29 cellular contexts compared by ENCODE assay signal in the genomic region with DNA sequence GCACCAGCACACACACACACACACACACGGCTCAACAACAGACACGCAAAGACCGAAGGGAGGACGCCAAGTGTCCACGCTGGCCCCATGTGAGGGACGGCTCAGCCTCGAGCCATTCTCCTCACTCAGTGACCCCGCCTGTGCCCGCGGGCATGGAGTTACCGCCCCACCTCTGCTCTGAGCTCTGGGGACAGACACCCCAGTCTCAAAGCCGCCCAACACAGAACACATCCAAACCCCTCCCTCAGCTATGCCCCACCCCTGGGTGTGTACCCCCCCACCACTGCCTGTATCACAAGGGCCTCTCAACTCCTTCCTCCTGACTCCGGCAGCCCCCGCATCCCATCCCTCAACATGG.
"Had no signal": no experiment of that assay in that cellular context is flagged by ENCODE, and none has a peak within 500 bp of the region (broad histone marks: within the 10 kb centered on the region; RNA-seq: fewer than 3 reads in every experiment).

No MANE protein-coding gene starts in this region.

- H3K27ac Mint-ChIP-seq: activated naive CD4-positive, alpha-beta T cell treated with anti-CD3 and anti-CD28 coated beads for 36 hours; activated naive CD8-positive, alpha-beta T cell treated with anti-CD3 and anti-CD28 coated beads for 36 hours; immature natural killer cell; stimulated activated naive CD8-positive, alpha-beta T cell treated with anti-CD3 and anti-CD28 coated beads, Interleukin-15, Interleukin-2, amounts not matched to agents 100 ng/mL and 50 ng/mL, for 24 hours had no signal

- DNase-seq: activated CD4-positive, alpha-beta T cell treated with anti-CD3 and anti-CD28 coated beads for 48 hours; activated CD4-positive, alpha-beta T cell treated with anti-CD3 and anti-CD28 coated beads, Interleukin-2, amount 50 U/mL, for 48 hours; activated CD8-positive, alpha-beta memory T cell treated with anti-CD3 and anti-CD28 coated beads for 24 hours; activated effector memory CD4-positive, alpha-beta T cell treated with Interleukin-2 at 50 U/mL for 16 hours; activated naive CD4-positive, alpha-beta T cell treated with anti-CD3 and anti-CD28 coated beads for 36 hours; activated naive CD8-positive, alpha-beta T cell treated with anti-CD3 and anti-CD28 coated beads for 36 hours; brain microvascular endothelial cell; dermis blood vessel endothelial cell; effector CD8-positive, alpha-beta T cell; immature natural killer cell; kidney; left colon; midbrain; naive thymus-derived CD4-positive, alpha-beta T cell; stimulated activated CD4-positive, alpha-beta T cell treated with anti-CD3 and anti-CD28 coated beads, Interleukin-12 subunit alpha, Interleukin-12 subunit beta, amount 100 ng/mL, for 4 hours; stimulated activated CD4-positive, alpha-beta T cell treated with anti-CD3 and anti-CD28 coated beads, Interleukin-4, amount 100 ng/mL, for 24 hours; substantia nigra; T-helper 1 cell; thyroid gland had no signal

- ATAC-seq: activated CD4-positive, CD25-positive, alpha-beta regulatory T cell treated with anti-CD3 and anti-CD28 coated beads, Interleukin-2, amount 50 U/mL, for 24 hours; gastroesophageal sphincter; left colon; naive thymus-derived CD4-positive, alpha-beta T cell; sciatic nerve; stimulated activated effector memory CD8-positive, alpha-beta T cell treated with anti-CD3 and anti-CD28 coated beads, Interleukin-12 subunit alpha, Interleukin-12 subunit beta, amount 100 ng/mL, for 72 hours had no signal

- H3K27me3 ChIP-seq: adrenal gland, ascending aorta, brain microvascular endothelial cell, gastroesophageal sphincter, thyroid gland had no signal

- FAIRE-seq: kidney had no signal

- H3K4me3 Mint-ChIP-seq: activated naive CD4-positive, alpha-beta T cell treated with anti-CD3 and anti-CD28 coated beads for 36 hours; activated naive CD8-positive, alpha-beta T cell treated with anti-CD3 and anti-CD28 coated beads for 36 hours; immature natural killer cell; naive thymus-derived CD4-positive, alpha-beta T cell; neural crest cell; stimulated activated effector memory CD8-positive, alpha-beta T cell treated with anti-CD3 and anti-CD28 coated beads, Interleukin-12 subunit alpha, Interleukin-12 subunit beta, amount 100 ng/mL, for 72 hours; stimulated activated naive CD8-positive, alpha-beta T cell treated with anti-CD3 and anti-CD28 coated beads, Interleukin-15, Interleukin-2, amounts not matched to agents 100 ng/mL and 50 ng/mL, for 24 hours had no signal

- H3K27me3 Mint-ChIP-seq: activated naive CD8-positive, alpha-beta T cell treated with anti-CD3 and anti-CD28 coated beads for 36 hours; naive thymus-derived CD4-positive, alpha-beta T cell; progenitor cell of endocrine pancreas; stimulated activated naive CD8-positive, alpha-beta T cell treated with anti-CD3 and anti-CD28 coated beads, Interleukin-15, Interleukin-2, amounts not matched to agents 100 ng/mL and 50 ng/mL, for 24 hours had no signal

- H3K27ac ChIP-seq: adrenal gland, ascending aorta, brain microvascular endothelial cell, gastroesophageal sphincter, skin epidermis, thyroid gland had no signal

- H3K9me3 ChIP-seq: adrenal gland, ascending aorta, thyroid gland had no signal

- H3K9me3 Mint-ChIP-seq: neural crest cell had no signal

- H3K4me1 ChIP-seq: adrenal gland, ascending aorta, gastroesophageal sphincter, thyroid gland had no signal

- H3K4me3 ChIP-seq: adrenal gland, ascending aorta, gastroesophageal sphincter, skin epidermis, thyroid gland had no signal
